8 cellular contexts compared by ENCODE assay signal in genomic region chr6:116101298-116101718, GRCh38. TPM values are rescaled to one million over a fixed set of nuclear protein-coding genes. Genes with fewer than 3 reads are reported as not detected.
DNase-seq lines count a peak whose midpoint lies in the region; ATAC-seq, FAIRE-seq and TF ChIP-seq lines count a peak whose summit lies in the region.

No MANE protein-coding gene starts in this region.

- DNase-seq in heart left ventricle (peak in 1 of 5 donors; percentile 80), cardiac septum (ENCODE audit: low spot score) (no peak), keratinocyte (ENCODE audit: low read depth, low spot score) (no peak), left lobe of liver (ENCODE audit: low spot score) (no peak), DMS153 treated with DMSO at 0.1 percent for 48 hours (lab: John Stamatoyannopoulos, UW; ENCODE audit: unreplicated experiment) (no peak), SW 1271 (lab: John Stamatoyannopoulos, UW) (no peak)
- peak; percentile 52 for DNase-seq in stimulated activated CD8-positive, alpha-beta memory T cell treated with anti-CD3 and anti-CD28 coated beads, Interleukin-7, amount 100 ng/mL, for 24 hours (ENCODE audit: low read depth)

- H3K9me3 Mint-ChIP-seq in activated naive CD8-positive, alpha-beta T cell (ENCODE audit: low read depth) = peaks cover 1% of the 10 kb centered on the region

- H3K4me3 Mint-ChIP-seq in activated naive CD8-positive, alpha-beta T cell = peak overlapping the region; percentile 94

- H4K20me1 ChIP-seq in keratinocyte (ENCODE audit: control insufficient read depth, extremely low read depth, insufficient read depth, low read length) = no peaks in the 10 kb centered on the region

- no peaks in the 10 kb centered on the region for H3K9me1 ChIP-seq in keratinocyte (ENCODE audit: control insufficient read depth, extremely low read depth, insufficient read depth, low read length)

- H3K27me3 Mint-ChIP-seq in activated naive CD8-positive, alpha-beta T cell = no peaks in the 10 kb centered on the region

- TF ChIP-seq POLR2A in heart left ventricle (IDR thresholded peaks at IDR 0.05) = no peak

- intact Hi-C loops in heart left ventricle (cut with DNase I) (loop anchor here in 3 of 10 donors (2.0 kb wide), 3 partner anchors 89 to 93 kb away; no protein-coding TSS in a partner anchor), cardiac septum (cut with DNase I) (loop anchor here (2.0 kb wide), 1 partner anchor 91 kb away; no protein-coding TSS in a partner anchor)

- H3K36me3 Mint-ChIP-seq in activated naive CD8-positive, alpha-beta T cell = peaks cover 3% of the 10 kb centered on the region

- no peaks in the 10 kb centered on the region for H3K27me3 ChIP-seq in heart left ventricle
- H3K27me3 ChIP-seq in keratinocyte (ENCODE audit: control insufficient read depth, extremely low read depth, insufficient read depth, low read length) = no peaks in the 10 kb centered on the region

- peaks cover 0 to 5% (median 0%) of the 10 kb centered on the region in 12 donors for H3K9me3 ChIP-seq in heart left ventricle
- no peaks in the 10 kb centered on the region for H3K9me3 ChIP-seq in keratinocyte (ENCODE audit: control insufficient read depth, low read depth, low read length)

- dilution Hi-C loops in keratinocyte (cut with MboI; ENCODE audit: extremely low pct_ligation_motif_present, low sequenced_read_pairs) = no loop called here

- H2AFZ ChIP-seq in keratinocyte (ENCODE audit: control insufficient read depth, low read length) = peak overlapping the region; percentile 96

- peak overlapping the region; percentile 88 for H3K9ac ChIP-seq in keratinocyte (ENCODE audit: control insufficient read depth, extremely low read depth, insufficient read depth, low read length)

- H3K4me1 Mint-ChIP-seq in activated naive CD8-positive, alpha-beta T cell (ENCODE audit: low read depth) = peaks cover 61% of the 10 kb centered on the region

- H3K4me2 ChIP-seq in keratinocyte (ENCODE audit: control insufficient read depth, extremely low read depth, insufficient read depth, low read depth, low read length) = peak overlapping the region; percentile 78

- peak overlapping the region; percentile 68 to 94 (median 86) for H3K4me3 ChIP-seq in heart left ventricle
- peak overlapping the region; percentile 80 to 86 (median 82) for H3K4me3 ChIP-seq in keratinocyte (ENCODE audit: control insufficient read depth in 2 of 3, extremely low read depth in 1 of 3, insufficient read depth in 2 of 3, low read depth in 1 of 3, low read length in 3 of 3)

- WGBS in heart left ventricle, 4 donors = 1 to 4% (median 2%) methylated on average over 12 of the region's 12 CpGs

- H3K4me1 ChIP-seq in heart left ventricle (peaks cover 0 to 51% (median 38%) of the 10 kb centered on the region in 12 donors), keratinocyte (ENCODE audit: control insufficient read depth, extremely low read depth, insufficient read depth, low read length) (peaks cover 11% of the 10 kb centered on the region)

- H3K79me2 ChIP-seq in keratinocyte (ENCODE audit: control insufficient read depth, insufficient read depth, low read length) = peaks cover 15% of the 10 kb centered on the region

- no peaks in the 10 kb centered on the region for H3K36me3 ChIP-seq in heart left ventricle
- peaks cover 0 to 4% of the 10 kb centered on the region in 2 experiments for H3K36me3 ChIP-seq in keratinocyte (ENCODE audit: control insufficient read depth in 2 of 2, extremely low read depth in 1 of 2, insufficient read depth in 2 of 2, low read length in 2 of 2)

- no peak for ATAC-seq in heart left ventricle
- no peak for ATAC-seq in left lobe of liver

- H3K27ac ChIP-seq in heart left ventricle = peak overlapping the region; percentile 87 to 99 (median 96)
- H3K27ac ChIP-seq in keratinocyte (ENCODE audit: control insufficient read depth, insufficient read depth, low read length) = peak overlapping the region; percentile 74

- no peak for FAIRE-seq in keratinocyte (lab: Jason Lieb, UNC)

- peak overlapping the region; percentile 92 for H3K27ac Mint-ChIP-seq in activated naive CD8-positive, alpha-beta T cell

- TF ChIP-seq CTCF in heart left ventricle (IDR thresholded peaks at IDR 0.05) = peak in 1 of 12 donors; percentile 3
- TF ChIP-seq CTCF in keratinocyte (optimal IDR thresholded peaks at IDR 0.05 in 1 of 3, IDR thresholded peaks at IDR 0.05 in 1 of 3, conservative IDR thresholded peaks at IDR 0.05 in 1 of 3; ENCODE audit: extremely low read depth in 1 of 3, insufficient read depth in 2 of 3, low read length in 3 of 3) = no peak

RNA-seq across cellular contexts. Expression of gene NT5DC1, which starts 0.7 kb away (rescaled TPM):
- 10 to 100 TPM; 12.0 to 72.4 (median 51.3) TPM for total RNA-seq in heart left ventricle
- polyA plus RNA-seq in heart left ventricle = 10 to 100 TPM in 1 of 2 donors, 1 to 10 TPM in 1; 6.5 to 30.2 TPM
- total RNA-seq in cardiac septum = 38.8 TPM
- 20.2 to 31.2 TPM (median 31.0 TPM) in 3 replicates for polyA plus RNA-seq in keratinocyte
- 30.8 TPM for polyA plus RNA-seq in keratinocyte (2011; ENCODE audit: low read depth)
- polyA plus RNA-seq in keratinocyte (2011; cell fraction: cytosol; rRNA removed) = 17.0 and 20.0 TPM in 2 replicates
- 14.4 and 15.9 TPM in 2 replicates for polyA plus RNA-seq in keratinocyte (2011; cell fraction: nucleus; rRNA removed)
- polyA plus RNA-seq in keratinocyte (2012; ENCODE audit: low replicate concordance) = 13.6 and 26.0 TPM in 2 replicates
- 11.7 to 29.8 TPM (median 13.9 TPM) in 3 replicates for polyA minus RNA-seq in keratinocyte
- 22.8 TPM for polyA minus RNA-seq in keratinocyte (2011; cell fraction: cytosol; rRNA and poly(A)+ RNA removed)
- 15.0 and 17.8 TPM in 2 replicates for polyA minus RNA-seq in keratinocyte (2011; cell fraction: nucleus; rRNA and poly(A)+ RNA removed)
- total RNA-seq in left lobe of liver = 50.4 TPM

RNA-seq across cellular contexts. Expression of gene COL10A1, which starts 24.6 kb away (rescaled TPM):
- total RNA-seq in heart left ventricle = 1 to 10 TPM in 1 of 9 donors, under 1 TPM in 3, not detected in 5; 0.14 to 1.4 (median 0.22) TPM
- polyA plus RNA-seq in heart left ventricle = under 1 TPM; 0.04 to 0.11 TPM
- 3.3 TPM for total RNA-seq in cardiac septum
- polyA plus RNA-seq in keratinocyte = 0.01 TPM in 1 of 3 replicates, not detected in the others
- polyA plus RNA-seq in keratinocyte (2011; ENCODE audit: low read depth) = not detected
- polyA plus RNA-seq in keratinocyte (2011; cell fraction: cytosol; rRNA removed) = not detected in 2 replicates
- not detected in 2 replicates for polyA plus RNA-seq in keratinocyte (2011; cell fraction: nucleus; rRNA removed)
- polyA plus RNA-seq in keratinocyte (2012; ENCODE audit: low replicate concordance) = 0.08 TPM in 1 of 2 replicates, not detected in the other
- 1.3 TPM in 1 of 3 replicates, not detected in the others for polyA minus RNA-seq in keratinocyte
- polyA minus RNA-seq in keratinocyte (2011; cell fraction: cytosol; rRNA and poly(A)+ RNA removed) = not detected
- polyA minus RNA-seq in keratinocyte (2011; cell fraction: nucleus; rRNA and poly(A)+ RNA removed) = not detected in 2 replicates
- not detected for total RNA-seq in left lobe of liver

RNA-seq across cellular contexts. Expression of gene FRK, which starts 40.6 kb away (rescaled TPM):
- 10 to 100 TPM in 1 of 9 donors, 1 to 10 TPM in 8; 4.4 to 10.8 (median 6.4) TPM for total RNA-seq in heart left ventricle
- polyA plus RNA-seq in heart left ventricle = 1 to 10 TPM; 1.4 TPM
- 2.6 TPM for total RNA-seq in cardiac septum
- polyA plus RNA-seq in keratinocyte = 1.9 to 2.4 TPM (median 2.4 TPM) in 3 replicates
- 0.52 TPM for polyA plus RNA-seq in keratinocyte (2011; ENCODE audit: low read depth)
- 0.87 and 1.8 TPM in 2 replicates for polyA plus RNA-seq in keratinocyte (2011; cell fraction: cytosol; rRNA removed)
- 2.5 and 3.5 TPM in 2 replicates for polyA plus RNA-seq in keratinocyte (2011; cell fraction: nucleus; rRNA removed)
- polyA plus RNA-seq in keratinocyte (2012; ENCODE audit: low replicate concordance) = 0.72 and 1.2 TPM in 2 replicates
- polyA minus RNA-seq in keratinocyte = 3.8 to 8.4 TPM (median 8.0 TPM) in 3 replicates
- polyA minus RNA-seq in keratinocyte (2011; cell fraction: cytosol; rRNA and poly(A)+ RNA removed) = 4.4 TPM
- polyA minus RNA-seq in keratinocyte (2011; cell fraction: nucleus; rRNA and poly(A)+ RNA removed) = 9.5 and 15.5 TPM in 2 replicates
- total RNA-seq in left lobe of liver = 12.6 TPM
